14 cellular contexts compared by ENCODE assay signal in the genomic region with DNA sequence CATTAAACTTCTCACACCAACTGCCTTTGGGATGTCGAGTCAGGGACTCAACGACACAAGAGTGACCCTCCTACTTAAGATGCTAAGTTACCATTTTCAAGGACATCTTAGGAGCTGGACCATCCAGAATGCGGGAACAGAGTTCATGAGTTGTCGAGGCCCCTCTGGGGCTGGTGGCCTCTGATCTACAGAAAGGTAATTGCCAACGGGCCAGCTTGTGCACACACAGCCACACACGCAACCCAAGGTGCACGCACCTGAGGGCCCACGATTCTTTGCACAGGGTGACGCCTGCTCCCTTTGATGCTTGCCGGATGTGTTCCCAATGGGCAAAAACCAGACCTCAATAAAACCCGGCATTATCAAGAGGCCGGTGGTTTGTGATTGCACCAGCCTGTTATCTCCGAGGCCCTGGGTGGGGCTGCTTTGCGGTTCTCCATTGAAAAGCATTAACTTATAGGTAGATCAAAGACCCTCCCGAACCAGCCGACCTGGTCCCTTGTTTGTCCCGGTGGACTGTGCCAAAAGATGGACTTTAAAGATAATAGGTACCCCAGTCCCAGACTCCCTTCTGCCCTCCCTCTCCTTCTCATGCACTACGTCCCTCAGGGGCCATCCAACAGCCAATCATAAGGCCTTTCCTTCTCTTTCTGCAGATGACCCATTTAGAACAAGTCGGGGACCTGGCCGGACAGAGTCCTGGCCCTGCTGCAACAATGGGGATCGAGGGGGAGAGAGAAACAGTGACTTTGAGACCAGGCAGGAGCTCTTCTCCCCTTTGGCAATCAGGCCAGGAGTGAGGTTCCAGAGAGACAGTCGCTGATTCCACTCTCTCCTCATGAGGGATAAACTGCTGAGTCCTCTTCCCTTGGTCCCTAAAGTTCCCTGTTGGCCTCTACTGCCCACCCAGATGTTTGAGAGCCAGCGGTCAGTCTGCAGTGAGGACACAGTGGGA.
"Had no signal": no experiment of that assay in that cellular context is flagged by ENCODE, and none has a peak within 500 bp of the region (broad histone marks: within the 10 kb centered on the region; RNA-seq: fewer than 3 reads in every experiment).

No MANE protein-coding gene starts in this region.

- DNase-seq: activated CD4-positive, CD25-positive, alpha-beta regulatory T cell treated with anti-CD3 and anti-CD28 coated beads, Interleukin-2, amount 50 U/mL, for 72 hours; activated gamma-delta T cell treated with Interleukin-2 at 50 U/mL for 16 hours; dermis blood vessel endothelial cell; effector memory CD4-positive, alpha-beta T cell; esophagus squamous epithelium; heart right ventricle; immature natural killer cell; kidney glomerular epithelial cell; naive thymus-derived CD8-positive, alpha-beta T cell; stimulated activated naive CD8-positive, alpha-beta T cell treated with anti-CD3 and anti-CD28 coated beads, Interleukin-15, Interleukin-2, amounts not matched to agents 100 U/mL and 50 U/mL, for 24 hours; T-cell; T-helper 9 cell; trophoblast cell had no signal

- ATAC-seq: activated naive CD4-positive, alpha-beta T cell treated with anti-CD3 and anti-CD28 coated beads, Interleukin-2, amount 50 U/mL, for 72 hours; naive thymus-derived CD8-positive, alpha-beta T cell; stimulated activated naive CD8-positive, alpha-beta T cell treated with anti-CD3 and anti-CD28 coated beads, Interleukin-15, Interleukin-2, amounts not matched to agents 100 U/mL and 50 U/mL, for 24 hours; T-cell had no signal

- H3K4me3 ChIP-seq: esophagus squamous epithelium, heart right ventricle had no signal

- H3K27me3 ChIP-seq: esophagus squamous epithelium had no signal

- H3K36me3 ChIP-seq: heart right ventricle had no signal

- H3K27ac ChIP-seq: esophagus squamous epithelium, heart right ventricle had no signal
